Comparison of ENCODE assay signal across 8 cellular contexts in the genomic region with DNA sequence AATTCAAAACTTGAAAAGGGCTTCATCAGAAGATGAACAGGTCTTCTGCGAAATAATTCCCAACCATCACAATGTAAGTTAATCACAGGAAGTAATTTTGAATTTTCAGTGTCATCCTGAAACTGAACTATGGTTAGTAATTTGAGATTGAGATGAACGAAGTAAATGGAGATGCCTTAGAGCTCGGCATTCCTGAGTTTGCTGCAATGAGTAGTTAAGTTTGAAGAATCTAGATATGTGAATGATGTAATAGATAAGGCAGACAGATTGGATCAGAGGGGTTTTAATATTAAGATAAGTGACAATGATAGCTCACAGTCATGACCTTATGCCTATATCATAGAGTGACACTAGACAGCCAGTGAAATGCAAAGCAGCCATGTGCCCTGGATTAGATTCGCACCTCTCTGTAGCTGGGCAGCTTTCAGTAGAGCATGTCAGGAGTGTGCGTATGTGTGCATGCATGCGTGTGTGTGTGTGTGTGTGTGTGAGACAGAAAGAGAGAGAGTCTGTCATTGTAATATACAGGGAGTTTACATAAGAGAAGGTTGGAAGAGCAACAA.
DNase-seq lines count a peak whose midpoint lies in the region; ATAC-seq and TF ChIP-seq lines count a peak whose summit lies in the region.

No MANE protein-coding gene starts in this region.

- H3K4me3 Mint-ChIP-seq in natural killer cell treated with Interleukin-12 subunit alpha and Interleukin-12 subunit beta and Interleukin-15 and Interleukin-18, amount 100 ng/mL, for 72 hours: peak overlapping the region; percentile 67

- intact Hi-C loops in PC-3 (cut with micrococcal nuclease) (no loop called here), lower leg skin (cut with DNase I; ENCODE audit: low total_unique reads) (no loop called here)

- no TSS peak for BruUV-seq in PC-3 (replicated peaks; lab: Mats Ljungman, UMichigan)

- TF ChIP-seq POLR2A in lower leg skin (IDR thresholded peaks at IDR 0.05): no peak

- WGBS in lower leg skin, 2 donors: 72 to 84% methylated on average over 6 of the region's 6 CpGs

- no peaks in the 10 kb centered on the region for H3K9me2 ChIP-seq in PC-3 (replicated peaks; ENCODE audit: low read length)

- no peaks in the 10 kb centered on the region for H3K27me3 Mint-ChIP-seq in natural killer cell treated with Interleukin-12 subunit alpha and Interleukin-12 subunit beta and Interleukin-15 and Interleukin-18, amount 100 ng/mL, for 72 hours

- no peak overlapping the region for H2AFZ ChIP-seq in PC-3 (ENCODE audit: low read length)

- H3K4me1 ChIP-seq in PC-3 (ENCODE audit: insufficient read depth, low read length): peaks cover 11% of the 10 kb centered on the region

- H3K27ac ChIP-seq in PC-3 (ENCODE audit: low read length): no peak overlapping the region

- TF ChIP-seq CTCF in PC-3 (conservative IDR thresholded peaks at IDR 0.05; ENCODE audit: low read depth, low read length) (no peak), lower leg skin (IDR thresholded peaks at IDR 0.05) (no peak)

- H3K9ac ChIP-seq in PC-3 (ENCODE audit: low read length): no peak overlapping the region

- no peaks in the 10 kb centered on the region for H3K36me3 ChIP-seq in PC-3 (ENCODE audit: low read depth, low read length)

- peaks cover 40 to 64% of the 10 kb centered on the region in 2 donors for H3K4me1 Mint-ChIP-seq in natural killer cell treated with Interleukin-12 subunit alpha and Interleukin-12 subunit beta and Interleukin-15 and Interleukin-18, amount 100 ng/mL, for 72 hours (ENCODE audit: low read depth in 2 of 2)

- no peaks in the 10 kb centered on the region for H3K9me3 Mint-ChIP-seq in natural killer cell treated with Interleukin-12 subunit alpha and Interleukin-12 subunit beta and Interleukin-15 and Interleukin-18, amount 100 ng/mL, for 72 hours

- no peaks in the 10 kb centered on the region for H3F3A ChIP-seq in PC-3 (ENCODE audit: low read length, unreplicated experiment)

- no peak overlapping the region for H3K4me3 ChIP-seq in PC-3 (ENCODE audit: low read length)
- no peak overlapping the region for H3K4me3 ChIP-seq in lower leg skin (ENCODE audit: low read depth, poor library complexity, severe bottlenecking)

- ATAC-seq in GM18870 (IDR thresholded peaks at IDR 0.05; ENCODE audit: unreplicated experiment) (peak; percentile 39), HG02588 (IDR thresholded peaks at IDR 0.05; ENCODE audit: unreplicated experiment) (peak; percentile 46), PC-3 (no peak)
- ATAC-seq in natural killer cell treated with Interleukin-12 subunit alpha and Interleukin-12 subunit beta and Interleukin-15 and Interleukin-18, amount 100 ng/mL, for 72 hours: peak; percentile 46 to 69

- peak overlapping the region; percentile 44 to 74 for H3K27ac Mint-ChIP-seq in natural killer cell treated with Interleukin-12 subunit alpha and Interleukin-12 subunit beta and Interleukin-15 and Interleukin-18, amount 100 ng/mL, for 72 hours

- H3K36me3 Mint-ChIP-seq in natural killer cell treated with Interleukin-12 subunit alpha and Interleukin-12 subunit beta and Interleukin-15 and Interleukin-18, amount 100 ng/mL, for 72 hours: peaks cover 16% of the 10 kb centered on the region

- POLR2A ChIA-PET in PC-3 (lab: Charles Lee; ENCODE audit: unreplicated experiment): no interaction called here

- no peaks in the 10 kb centered on the region for H3K27me3 ChIP-seq in PC-3 (ENCODE audit: low read length)

- H3K4me2 ChIP-seq in PC-3 (ENCODE audit: low read length): no peak overlapping the region

- no peaks in the 10 kb centered on the region for H3K9me3 ChIP-seq in PC-3 (ENCODE audit: low read length)

- CTCF ChIA-PET in PC-3 (lab: Charles Lee): no interaction called here

- no peaks in the 10 kb centered on the region for H3K79me2 ChIP-seq in PC-3 (ENCODE audit: low read length)

- DNase-seq in NCI-H82 treated with DMSO at 0.1 percent for 48 hours (lab: John Stamatoyannopoulos, UW; ENCODE audit: unreplicated experiment) (peak; percentile 86), PC-3 (no peak), dermis blood vessel endothelial cell (no peak), cerebellum (ENCODE audit: low spot score) (no peak), lower leg skin (ENCODE audit: low spot score in 2 of 2) (no peak)
- DNase-seq in natural killer cell treated with Interleukin-12 subunit alpha and Interleukin-12 subunit beta and Interleukin-15 and Interleukin-18, amount 100 ng/mL, for 72 hours (ENCODE audit: low spot score): no peak

- 0 out of 2 replicates have a peak, but pooled peaks cover 3% of the 10 kb centered on the region for H4K20me1 ChIP-seq in PC-3 (ENCODE audit: low read length)
